Comparison of ENCODE assay signal across 9 cellular contexts in the genomic region with DNA sequence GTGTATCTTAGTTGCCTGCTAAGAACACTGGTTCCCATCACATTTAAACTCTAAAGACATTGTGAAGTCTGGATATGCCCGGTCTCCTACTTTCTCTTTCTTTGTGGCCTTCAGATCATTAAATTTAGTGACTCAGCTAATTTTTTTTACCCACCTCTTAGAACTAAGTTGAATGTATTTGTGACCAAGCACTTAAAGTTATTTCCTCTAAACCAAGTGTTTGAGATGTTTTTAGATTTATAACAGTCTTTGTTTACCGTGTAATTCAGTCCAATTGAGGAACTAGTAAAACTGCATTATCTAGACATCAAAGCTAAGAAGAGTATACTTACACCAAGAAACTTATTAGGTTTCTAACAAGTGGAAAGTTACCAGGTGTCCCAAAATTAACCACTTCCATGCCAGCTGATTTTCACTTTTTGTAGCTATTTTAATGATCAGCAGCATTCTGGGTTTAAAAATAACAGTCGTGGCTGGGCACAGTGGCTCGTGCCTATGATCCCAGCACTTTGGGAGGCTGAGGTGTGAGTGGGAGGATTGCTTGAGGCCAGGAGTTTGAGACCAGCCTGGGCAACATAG. TPM values are rescaled to one million over a fixed set of nuclear protein-coding genes. Genes with fewer than 3 reads are reported as not detected.
DNase-seq lines count a peak whose midpoint lies in the region; ATAC-seq, FAIRE-seq and TF ChIP-seq lines count a peak whose summit lies in the region.
"Had no signal": no experiment of that assay in that cellular context is flagged by ENCODE, and none has a peak within 500 bp of the region (broad histone marks: within the 10 kb centered on the region; RNA-seq: fewer than 3 reads in every experiment).

No MANE protein-coding gene starts in this region.

- H3K4me1 ChIP-seq in skeletal muscle tissue (ENCODE audit: control insufficient read depth in 3 of 3, insufficient read depth in 3 of 3, low read length in 3 of 3): peaks cover 4 to 18% (median 15%) of the 10 kb centered on the region in 3 donors

- peak; percentile 36 for DNase-seq in GM13976 (ENCODE audit: low spot score)
- DNase-seq in RPMI8226: peak; percentile 14
- DNase-seq in fibroblast of the aortic adventitia (ENCODE audit: low read depth): peak; percentile 63
- DNase-seq in GM12892 (ENCODE audit: insufficient read length): no peak
- no peak for DNase-seq in GOT3 (lab: John Stamatoyannopoulos, UW)

- peaks cover 5 to 6% (median 6%) of the 10 kb centered on the region in 3 donors for H3K36me3 ChIP-seq in skeletal muscle tissue (ENCODE audit: control insufficient read depth in 3 of 3, insufficient read depth in 3 of 3, low read length in 3 of 3)

- H3K27me3 ChIP-seq in skeletal muscle tissue (ENCODE audit: control insufficient read depth in 3 of 3, insufficient read depth in 3 of 3, low read length in 3 of 3): no peaks in the 10 kb centered on the region

- no peak for TF ChIP-seq POLR2A in GM12892 (IDR thresholded peaks at IDR 0.05; ENCODE audit: low read depth, low read length)

- no peak for FAIRE-seq in GM12892 (lab: Jason Lieb, UNC)

- ATAC-seq in GM21423 (IDR thresholded peaks at IDR 0.05; ENCODE audit: unreplicated experiment) (no peak), HG03460 (IDR thresholded peaks at IDR 0.05; ENCODE audit: unreplicated experiment) (no peak)
- ATAC-seq: activated T-helper 17 cell treated with anti-CD3 and anti-CD28 coated beads, Interleukin-2, amount 50 U/mL, for 72 hours had no signal

- TF ChIP-seq CTCF in GM13976 (IDR thresholded peaks at IDR 0.05; ENCODE audit: borderline replicate concordance, control extremely low read depth, extremely low read depth, insufficient read depth, missing control alignments): no peak
- no peak for TF ChIP-seq CTCF in fibroblast of the aortic adventitia (IDR thresholded peaks at IDR 0.05; ENCODE audit: insufficient read depth, low read length)

- H3K4me3 ChIP-seq in fibroblast of the aortic adventitia (ENCODE audit: low read depth, low read length) (no peak overlapping the region), skeletal muscle tissue (ENCODE audit: low read length in 3 of 3) (no peak overlapping the region)

- H3K9ac ChIP-seq in skeletal muscle tissue (ENCODE audit: low read depth in 1 of 3, low read length in 3 of 3): peak overlapping the region in 2 of 3 donors; percentile 1 to 32

- peak overlapping the region; percentile 12 for H3K27ac ChIP-seq in skeletal muscle tissue (ENCODE audit: low read depth, low read length)

- no peaks in the 10 kb centered on the region for H3K9me3 ChIP-seq in skeletal muscle tissue (ENCODE audit: control insufficient read depth in 3 of 3, low read length in 3 of 3)

- in situ Hi-C loops in GM13976 (cut with MboI; ENCODE audit: low sequenced_read_pairs, unreplicated experiment): no loop called here

RNA-seq across cellular contexts. Expression of a gene that starts 53.1 kb away (rescaled TPM):
- total RNA-seq in fibroblast of the aortic adventitia (ENCODE audit: low replicate concordance) (48.7 and 61.3 TPM in 2 replicates), skeletal muscle tissue (30.3 TPM)
- 11.5 TPM for polyA plus RNA-seq in GM12892 (2012; ENCODE audit: missing spikeins)

Comparison
In these comparisons a context has a peak if more than half of its experiments do, and no peak if none do; other contexts are left out.
1. DNase-seq: peak in GM13976 (single experiment), RPMI8226 (single experiment) and fibroblast of the aortic adventitia (single experiment); none in GM12892 (single experiment) and GOT3 (single experiment).